Comparison of ENCODE assay signal across 8 cellular contexts in the genomic region with DNA sequence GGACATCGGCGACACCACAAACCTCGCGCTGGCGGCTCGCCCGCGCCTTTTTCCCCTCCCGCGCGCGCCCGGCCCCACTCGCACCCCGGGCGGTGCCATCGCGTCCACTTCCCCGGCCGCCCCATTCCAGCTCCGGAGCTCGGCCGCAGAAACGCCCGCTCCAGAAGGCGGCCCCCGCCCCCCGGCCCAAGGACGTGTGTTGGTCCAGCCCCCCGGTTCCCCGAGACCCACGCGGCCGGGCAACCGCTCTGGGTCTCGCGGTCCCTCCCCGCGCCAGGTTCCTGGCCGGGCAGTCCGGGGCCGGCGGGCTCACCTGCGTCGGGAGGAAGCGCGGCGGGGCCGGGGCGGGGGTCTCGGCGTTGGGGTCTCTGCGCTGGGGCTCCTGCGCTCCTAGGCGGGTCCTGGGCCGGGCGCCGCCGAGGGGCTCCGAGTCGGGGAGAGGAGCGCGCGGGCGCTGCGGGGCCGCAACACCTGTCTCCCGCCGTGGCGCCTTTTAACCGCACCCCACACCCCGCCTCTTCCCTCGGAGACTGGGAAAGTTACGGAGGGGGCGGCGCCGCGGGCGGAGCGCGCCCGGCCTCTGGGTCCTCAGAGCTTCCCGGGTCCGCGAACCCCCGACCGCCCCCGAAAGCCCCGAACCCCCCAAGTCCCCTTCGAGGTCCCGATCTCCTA. TPM values are rescaled to one million over a fixed set of nuclear protein-coding genes. Genes with fewer than 3 reads are reported as not detected.
A peak's percentile ranks its signal among the peaks of the same experiment; 100 is the strongest.
DNase-seq lines count a peak whose midpoint lies in the region; ATAC-seq lines count a peak whose summit lies in the region.

A gene (minus strand): TSS at position 469 of the 672 bp plus-strand sequence. CDS start 3,357 bp downstream, outside the sequence.

- H3K4me3 Mint-ChIP-seq in stimulated activated naive CD8-positive, alpha-beta T cell treated with anti-CD3 and anti-CD28 coated beads, Interleukin-15, amount 100 ng/mL, for 72 hours, result peak within 1 kb of the TSS; percentile 81 to 88

- no peaks in the 10 kb centered on the region for H3K9me3 Mint-ChIP-seq in activated naive CD4-positive, alpha-beta T cell treated with anti-CD3 and anti-CD28 coated beads, Interleukin-2, amount 50 U/mL, for 72 hours
- H3K9me3 Mint-ChIP-seq in stimulated activated naive CD8-positive, alpha-beta T cell treated with anti-CD3 and anti-CD28 coated beads, Interleukin-15, amount 100 ng/mL, for 72 hours, result no peaks in the 10 kb centered on the region

- peaks cover 75% of the 10 kb centered on the region for H3K27me3 Mint-ChIP-seq in stimulated activated naive CD8-positive, alpha-beta T cell treated with anti-CD3 and anti-CD28 coated beads, Interleukin-15, amount 100 ng/mL, for 72 hours

- no peak within 1 kb of the TSS for H3K27ac Mint-ChIP-seq in activated naive CD4-positive, alpha-beta T cell treated with anti-CD3 and anti-CD28 coated beads, Interleukin-2, amount 50 U/mL, for 72 hours
- no peak within 1 kb of the TSS for H3K27ac Mint-ChIP-seq in stimulated activated naive CD8-positive, alpha-beta T cell treated with anti-CD3 and anti-CD28 coated beads, Interleukin-15, amount 100 ng/mL, for 72 hours

- peak; percentile 25 to 42 for ATAC-seq in activated naive CD4-positive, alpha-beta T cell treated with anti-CD3 and anti-CD28 coated beads, Interleukin-2, amount 50 U/mL, for 72 hours
- peak; percentile 28 for ATAC-seq in stimulated activated naive CD8-positive, alpha-beta T cell treated with anti-CD3 and anti-CD28 coated beads, Interleukin-15, amount 100 ng/mL, for 72 hours
- ATAC-seq in HG03354 (IDR thresholded peaks at IDR 0.05; ENCODE audit: poor library complexity, severe bottlenecking, unreplicated experiment), result no peak

- H3K4me1 Mint-ChIP-seq in stimulated activated naive CD8-positive, alpha-beta T cell treated with anti-CD3 and anti-CD28 coated beads, Interleukin-15, amount 100 ng/mL, for 72 hours, result peaks cover 47% of the 10 kb centered on the region

- peaks cover 0 to 9% of the 10 kb centered on the region in 2 donors for H3K36me3 Mint-ChIP-seq in activated naive CD4-positive, alpha-beta T cell treated with anti-CD3 and anti-CD28 coated beads, Interleukin-2, amount 50 U/mL, for 72 hours

- peak; percentile 8 for DNase-seq in NCI-H345 (lab: John Stamatoyannopoulos, UW)
- no peak for DNase-seq in NCI-H345 treated with DMSO at 0.1 percent for 48 hours (lab: John Stamatoyannopoulos, UW; ENCODE audit: unreplicated experiment)
- no peak for DNase-seq in activated naive CD4-positive, alpha-beta T cell treated with anti-CD3 and anti-CD28 coated beads, Interleukin-2, amount 50 U/mL, for 72 hours (ENCODE audit: low spot score in 2 of 2)
- peak; percentile 54 for DNase-seq in islet precursor cell
- peak in 1 of 2 donors; percentile 20 for DNase-seq in stimulated activated naive CD8-positive, alpha-beta T cell treated with anti-CD3 and anti-CD28 coated beads, Interleukin-15, amount 100 ng/mL, for 72 hours
- no peak for DNase-seq in cerebellar cortex (ENCODE audit: low spot score)
- no peak for DNase-seq in stimulated activated CD8-positive, alpha-beta memory T cell treated with anti-CD3 and anti-CD28 coated beads, Interleukin-4, amount 100 ng/mL, for 48 hours

RNA-seq across cellular contexts. Expression of the gene that starts here (rescaled TPM):
- 1 to 10 TPM; 1.5 to 2.7 TPM for total RNA-seq in activated naive CD4-positive, alpha-beta T cell treated with anti-CD3 and anti-CD28 coated beads, Interleukin-2, amount 50 U/mL, for 72 hours

Comparison
In these comparisons a context has a peak if more than half of its experiments do, and no peak if none do; other contexts are left out.
1. DNase-seq: peak in NCI-H345 (single experiment) and islet precursor cell (single experiment); none in NCI-H345 treated with DMSO at 0.1 percent for 48 hours (single experiment), activated naive CD4-positive, alpha-beta T cell treated with anti-CD3 and anti-CD28 coated beads, Interleukin-2, amount 50 U/mL, for 72 hours (0 of 2), cerebellar cortex (single experiment) and stimulated activated CD8-positive, alpha-beta memory T cell treated with anti-CD3 and anti-CD28 coated beads, Interleukin-4, amount 100 ng/mL, for 48 hours (single experiment).